ENCODE assay signal across 25 cellular contexts in the genomic region with DNA sequence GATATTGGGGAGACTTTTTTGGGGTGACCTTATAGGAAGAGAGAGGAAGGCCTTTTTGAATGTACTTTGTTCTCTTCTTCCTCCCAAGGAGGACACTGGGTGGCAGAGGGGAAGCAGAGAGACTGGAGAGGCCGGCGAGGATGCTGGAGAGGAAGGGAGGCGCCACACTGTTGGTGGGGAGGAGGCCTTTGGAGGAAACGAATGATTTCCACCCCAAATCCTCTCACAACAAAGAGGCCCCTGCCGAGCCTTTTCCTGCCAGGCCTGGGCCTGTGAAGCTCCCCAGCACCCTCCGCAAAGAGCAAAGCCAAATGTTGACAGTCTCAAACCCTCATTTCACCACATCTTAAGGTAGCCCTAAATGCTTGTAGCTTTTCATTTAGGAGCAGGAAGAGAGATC. TPM values are rescaled to one million over a fixed set of nuclear protein-coding genes. Genes with fewer than 3 reads are reported as not detected.
DNase-seq lines count a peak whose midpoint lies in the region; ATAC-seq and TF ChIP-seq lines count a peak whose summit lies in the region.
"Had no signal": no experiment of that assay in that cellular context is flagged by ENCODE, and none has a peak within 500 bp of the region (broad histone marks: within the 10 kb centered on the region; RNA-seq: fewer than 3 reads in every experiment).

No MANE protein-coding gene starts in this region.

- H3K9ac ChIP-seq in parathyroid adenoma, result no peak overlapping the region

- H3K36me3 ChIP-seq in parathyroid adenoma (ENCODE audit: control insufficient read depth, insufficient read depth, low read length), result no peaks in the 10 kb centered on the region
- H3K36me3 ChIP-seq: gastrocnemius medialis, vagina had no signal

- no peak for TF ChIP-seq CTCF in parathyroid adenoma (IDR thresholded peaks at IDR 0.05)

- WGBS in right cardiac atrium, result 46% methylated on average over 6 of the region's 6 CpGs

- peak; percentile 37 for DNase-seq in SKM-1 treated with dmso at 0.1 percent for 144 hours (lab: John Stamatoyannopoulos, UW; ENCODE audit: unreplicated experiment)
- DNase-seq in SKM-1 (lab: John Stamatoyannopoulos, UW; ENCODE audit: unreplicated experiment), result no peak
- DNase-seq in MV-4-11 (lab: John Stamatoyannopoulos, UW), result peak; percentile 35
- DNase-seq in right cardiac atrium, result peak; percentile 12 to 44 (median 36)
- DNase-seq in RPMI8226, result no peak
- DNase-seq: activated CD4-positive, alpha-beta T cell treated with anti-CD3 and anti-CD28 coated beads for 4 hours; activated CD8-positive, alpha-beta memory T cell treated with anti-CD3 and anti-CD28 coated beads for 24 hours; activated effector memory CD4-positive, alpha-beta T cell treated with anti-CD3 and anti-CD28 coated beads, Interleukin-2, amount 50 U/mL, for 16 hours; activated naive CD8-positive, alpha-beta T cell treated with anti-CD3 and anti-CD28 coated beads for 36 hours; CD8-positive, alpha-beta T cell; central memory CD4-positive, alpha-beta T cell; gastrocnemius medialis; NCI-H1092; NCI-H187 treated with DMSO at 0.1 percent for 48 hours; SIG-M5 had no signal

- no peak overlapping the region for H2AFZ ChIP-seq in parathyroid adenoma

- no peak overlapping the region for H3K4me2 ChIP-seq in parathyroid adenoma (ENCODE audit: low read length)

- H3K27ac ChIP-seq in right cardiac atrium (ENCODE audit: low read length) (no peak overlapping the region), parathyroid adenoma (peak overlapping the region; percentile 9)
- H3K27ac ChIP-seq: 22Rv1, gastrocnemius medialis, vagina had no signal

- H3K27me3 ChIP-seq in right cardiac atrium (ENCODE audit: control insufficient read depth, insufficient read depth), result no peaks in the 10 kb centered on the region
- H3K27me3 ChIP-seq in parathyroid adenoma (ENCODE audit: control insufficient read depth, insufficient read depth, low read length), result no peaks in the 10 kb centered on the region
- H3K27me3 ChIP-seq: gastrocnemius medialis, vagina had no signal

- H3K4me3 ChIP-seq in right cardiac atrium (ENCODE audit: low read length) (no peak overlapping the region), parathyroid adenoma (ENCODE audit: low read depth, low read length) (no peak overlapping the region)
- H3K4me3 ChIP-seq: gastrocnemius medialis, vagina had no signal

- no peaks in the 10 kb centered on the region for H3K4me1 ChIP-seq in right cardiac atrium (ENCODE audit: control insufficient read depth, insufficient read depth, low read length)
- H3K4me1 ChIP-seq in parathyroid adenoma, result no peaks in the 10 kb centered on the region
- H3K4me1 ChIP-seq: vagina had no signal

- ATAC-seq in right cardiac atrium, result peak; percentile 69 to 88
- ATAC-seq in GM21360 (IDR thresholded peaks at IDR 0.05; ENCODE audit: unreplicated experiment), result no peak
- no peak for ATAC-seq in esophagus mucosa
- ATAC-seq: CD8-positive, alpha-beta T cell; gastrocnemius medialis had no signal

- no peaks in the 10 kb centered on the region for H3K79me2 ChIP-seq in parathyroid adenoma

- H3K9me3 ChIP-seq in right cardiac atrium (ENCODE audit: control insufficient read depth, low read length), result no peaks in the 10 kb centered on the region
- no peaks in the 10 kb centered on the region for H3K9me3 ChIP-seq in parathyroid adenoma (ENCODE audit: control insufficient read depth, low read length)
- H3K9me3 ChIP-seq: gastrocnemius medialis, vagina had no signal

- intact Hi-C loops in right cardiac atrium (cut with DNase I), result no loop called here

RNA-seq across cellular contexts. Expression of a gene that starts 59.0 kb away (rescaled TPM):
- total RNA-seq in right cardiac atrium (not detected), esophagus mucosa (not detected)
- not detected for polyA plus RNA-seq in right cardiac atrium
- total RNA-seq: activated naive CD8-positive, alpha-beta T cell treated with anti-CD3 and anti-CD28 coated beads for 36 hours; astrocyte; CD8-positive, alpha-beta T cell; gastrocnemius medialis; H4; lower leg skin; mucosa of gallbladder; T-cell; vagina had no signal

Comparison
In these comparisons a context has a peak if more than half of its experiments do, and no peak if none do; other contexts are left out.
1. DNase-seq: peak in SKM-1 treated with dmso at 0.1 percent for 144 hours (single experiment), MV-4-11 (single experiment) and right cardiac atrium (3 of 3); none in SKM-1 (single experiment) and RPMI8226 (single experiment).
2. ATAC-seq: peak in right cardiac atrium (2 of 2); none in GM21360 (single experiment) and esophagus mucosa (single experiment).